Comparison of ENCODE assay signal across 1 cellular context in the genomic region with DNA sequence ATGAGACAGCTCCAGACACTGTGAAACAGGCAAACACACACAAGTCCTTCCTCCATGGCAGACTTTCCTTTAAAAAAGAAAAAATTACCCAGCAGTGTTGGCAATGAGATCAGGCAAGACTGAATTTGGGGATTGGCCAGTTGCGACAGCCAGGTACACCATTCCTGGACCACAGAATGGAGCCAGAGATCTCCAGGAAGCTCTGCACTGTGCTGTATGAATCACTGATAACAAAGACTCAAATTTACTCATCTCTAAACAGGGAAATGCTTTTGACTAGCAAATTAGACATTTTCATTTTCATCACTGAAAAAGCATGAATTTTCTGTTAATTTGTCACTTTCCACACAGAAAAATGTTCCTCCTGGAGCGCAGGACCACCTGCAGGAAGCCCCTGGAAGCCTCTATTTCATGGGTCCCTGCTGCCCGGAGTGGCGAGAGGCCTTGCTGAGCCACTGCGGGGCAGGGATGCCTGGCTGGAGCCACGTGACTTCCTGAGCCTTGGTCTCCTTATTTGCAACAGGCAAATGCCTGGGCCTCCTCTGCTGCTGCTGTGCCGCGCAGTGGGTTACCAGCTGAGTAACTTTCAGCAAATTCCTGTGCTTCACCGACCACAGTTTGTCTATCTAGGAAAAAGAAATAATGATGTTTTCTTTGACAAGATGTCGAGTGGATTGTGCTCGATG.
TF ChIP-seq lines count a peak whose summit lies in the region.

No MANE protein-coding gene starts in this region.

TF ChIP-seq in H1, 55 proteins besides CTCF, POLR2A, EP300 and RAD21:
- TF ChIP-seq CBX5 (IDR thresholded peaks at IDR 0.05; ENCODE audit: low read depth, low read length) = no peak
- TF ChIP-seq, protein P1, sequence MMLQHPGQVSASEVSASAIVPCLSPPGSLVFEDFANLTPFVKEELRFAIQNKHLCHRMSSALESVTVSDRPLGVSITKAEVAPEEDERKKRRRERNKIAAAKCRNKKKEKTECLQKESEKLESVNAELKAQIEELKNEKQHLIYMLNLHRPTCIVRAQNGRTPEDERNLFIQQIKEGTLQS (IDR thresholded peaks at IDR 0.05; ENCODE audit: insufficient read depth, low read depth, low read length) = no peak
- no peak for TF ChIP-seq NRF1 (IDR thresholded peaks at IDR 0.05; ENCODE audit: low read depth, low read length)
- TF ChIP-seq, protein P2, sequence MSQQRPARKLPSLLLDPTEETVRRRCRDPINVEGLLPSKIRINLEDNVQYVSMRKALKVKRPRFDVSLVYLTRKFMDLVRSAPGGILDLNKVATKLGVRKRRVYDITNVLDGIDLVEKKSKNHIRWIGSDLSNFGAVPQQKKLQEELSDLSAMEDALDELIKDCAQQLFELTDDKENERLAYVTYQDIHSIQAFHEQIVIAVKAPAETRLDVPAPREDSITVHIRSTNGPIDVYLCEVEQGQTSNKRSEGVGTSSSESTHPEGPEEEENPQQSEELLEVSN (IDR thresholded peaks at IDR 0.05) = no peak
- no peak for TF ChIP-seq SP2 (IDR thresholded peaks at IDR 0.05; ENCODE audit: low read length)
- TF ChIP-seq, protein P3, sequence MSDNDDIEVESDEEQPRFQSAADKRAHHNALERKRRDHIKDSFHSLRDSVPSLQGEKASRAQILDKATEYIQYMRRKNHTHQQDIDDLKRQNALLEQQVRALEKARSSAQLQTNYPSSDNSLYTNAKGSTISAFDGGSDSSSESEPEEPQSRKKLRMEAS (IDR thresholded peaks at IDR 0.05) = 0 out of 2 replicates have a peak, but pooled peaks have one; percentile 10
- no peak for TF ChIP-seq EZH2 (IDR thresholded peaks at IDR 0.05; ENCODE audit: low read depth, low read length, severe bottlenecking)
- TF ChIP-seq, protein P4, sequence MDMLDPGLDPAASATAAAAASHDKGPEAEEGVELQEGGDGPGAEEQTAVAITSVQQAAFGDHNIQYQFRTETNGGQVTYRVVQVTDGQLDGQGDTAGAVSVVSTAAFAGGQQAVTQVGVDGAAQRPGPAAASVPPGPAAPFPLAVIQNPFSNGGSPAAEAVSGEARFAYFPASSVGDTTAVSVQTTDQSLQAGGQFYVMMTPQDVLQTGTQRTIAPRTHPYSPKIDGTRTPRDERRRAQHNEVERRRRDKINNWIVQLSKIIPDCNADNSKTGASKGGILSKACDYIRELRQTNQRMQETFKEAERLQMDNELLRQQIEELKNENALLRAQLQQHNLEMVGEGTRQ (IDR thresholded peaks at IDR 0.05; ENCODE audit: low read length) = 0 out of 2 replicates have a peak, but pooled peaks have one; percentile 10
- TF ChIP-seq ZNF274 (IDR thresholded peaks at IDR 0.05; ENCODE audit: borderline replicate concordance, extremely low read depth, low read length) = no peak
